ENCODE assay signal across 9 cellular contexts in genomic region chr16:87924041-87924851, GRCh38. TPM values are rescaled to one million over a fixed set of nuclear protein-coding genes. Genes with fewer than 3 reads are reported as not detected.
DNase-seq lines count a peak whose midpoint lies in the region; ATAC-seq and TF ChIP-seq lines count a peak whose summit lies in the region.
"Had no signal": no experiment of that assay in that cellular context is flagged by ENCODE, and none has a peak within 500 bp of the region (broad histone marks: within the 10 kb centered on the region; RNA-seq: fewer than 3 reads in every experiment).

No MANE protein-coding gene starts in this region.

- no peak for TF ChIP-seq EP300 in suprapubic skin (IDR thresholded peaks at IDR 0.05)

- H3K9me3 Mint-ChIP-seq in CD8-positive, alpha-beta T cell, result no peaks in the 10 kb centered on the region
- H3K9me3 Mint-ChIP-seq: CD4-positive, alpha-beta T cell had no signal

- no peak overlapping the region for H3K27ac Mint-ChIP-seq in CD8-positive, alpha-beta T cell
- H3K27ac Mint-ChIP-seq: CD4-positive, alpha-beta T cell had no signal

- no peak overlapping the region for H3K27ac ChIP-seq in suprapubic skin
- H3K27ac ChIP-seq in CD8-positive, alpha-beta T cell (ENCODE audit: low read depth, low read length), result no peak overlapping the region

- POLR2A ChIA-PET in CD8-positive, alpha-beta T cell (lab: Charles Lee), result no interaction called here

- no peak overlapping the region for H3K4me3 ChIP-seq in epithelial cell of proximal tubule (ENCODE audit: low read depth, low read length)
- H3K4me3 ChIP-seq in suprapubic skin, result no peak overlapping the region
- H3K4me3 ChIP-seq in CD8-positive, alpha-beta T cell (ENCODE audit: low read depth, low read length), result no peak overlapping the region

- peaks cover 7% of the 10 kb centered on the region for H3K4me1 Mint-ChIP-seq in CD8-positive, alpha-beta T cell (ENCODE audit: low read depth)

- 64% methylated on average over 10 of the region's 30 CpGs for WGBS in suprapubic skin

- H3K4me3 Mint-ChIP-seq in CD8-positive, alpha-beta T cell, result no peak overlapping the region
- H3K4me3 Mint-ChIP-seq: CD4-positive, alpha-beta T cell had no signal

- no peaks in the 10 kb centered on the region for H3K36me3 Mint-ChIP-seq in CD8-positive, alpha-beta T cell

- H3K36me3 ChIP-seq in suprapubic skin, result no peaks in the 10 kb centered on the region
- H3K36me3 ChIP-seq in CD8-positive, alpha-beta T cell (ENCODE audit: insufficient read depth, low read length), result no peaks in the 10 kb centered on the region

- H3K27me3 Mint-ChIP-seq in CD8-positive, alpha-beta T cell (ENCODE audit: low read depth), result no peaks in the 10 kb centered on the region
- H3K27me3 Mint-ChIP-seq: CD4-positive, alpha-beta T cell had no signal

- TF ChIP-seq POLR2A in suprapubic skin (IDR thresholded peaks at IDR 0.05), result no peak

- no peaks in the 10 kb centered on the region for H3K9me3 ChIP-seq in suprapubic skin
- H3K9me3 ChIP-seq in CD8-positive, alpha-beta T cell (ENCODE audit: low read length), result no peaks in the 10 kb centered on the region

- DNase-seq in DMS153 (lab: John Stamatoyannopoulos, UW) (peak; percentile 82), NCI-H187 treated with DMSO at 0.1 percent for 48 hours (lab: John Stamatoyannopoulos, UW) (peak; percentile 67), epithelial cell of proximal tubule (ENCODE audit: low read depth) (peak; percentile 59), suprapubic skin (ENCODE audit: low spot score in 2 of 2) (no peak), COLO829 (ENCODE audit: low spot score) (no peak)
- DNase-seq in CD8-positive, alpha-beta T cell, result no peak
- no peak for DNase-seq in stimulated activated CD4-positive, alpha-beta T cell treated with anti-CD3 and anti-CD28 coated beads, Interleukin-4, amount 100 ng/mL, for 24 hours
- DNase-seq: CD4-positive, alpha-beta T cell had no signal

- CTCF ChIA-PET in CD8-positive, alpha-beta T cell (lab: Charles Lee), result interaction anchor here (1.1 to 1.6 kb wide), 2 partner anchors 75 to 145 kb away, joined by 3 to 5 read pairs; no protein-coding TSS in a partner anchor

- peaks cover 16% of the 10 kb centered on the region for H3K4me1 ChIP-seq in suprapubic skin
- peaks cover 6% of the 10 kb centered on the region for H3K4me1 ChIP-seq in CD8-positive, alpha-beta T cell (ENCODE audit: insufficient read depth, low read length)

- intact Hi-C loops in CD8-positive, alpha-beta T cell (cut with DNase I, micrococcal nuclease), result no loop called here

- peak; percentile 68 for ATAC-seq in GM21576 (IDR thresholded peaks at IDR 0.05; ENCODE audit: unreplicated experiment)
- no peak for ATAC-seq in CD8-positive, alpha-beta T cell

- no peak for TF ChIP-seq CTCF in epithelial cell of proximal tubule (conservative IDR thresholded peaks at IDR 0.05; ENCODE audit: low read depth, low read length)
- no peak for TF ChIP-seq CTCF in suprapubic skin (IDR thresholded peaks at IDR 0.05)
- no peak for TF ChIP-seq CTCF in CD8-positive, alpha-beta T cell (IDR thresholded peaks at IDR 0.05)

- peaks cover 8% of the 10 kb centered on the region for H3K27me3 ChIP-seq in suprapubic skin
- H3K27me3 ChIP-seq in CD8-positive, alpha-beta T cell (ENCODE audit: insufficient read depth, low read length), result no peaks in the 10 kb centered on the region

RNA-seq across cellular contexts. Expression of gene CA5A, which starts 12.1 kb away (rescaled TPM):
- total RNA-seq in epithelial cell of proximal tubule, result not detected in 2 replicates
- not detected for total RNA-seq in suprapubic skin
- not detected for total RNA-seq in CD8-positive, alpha-beta T cell
- total RNA-seq: CD4-positive, alpha-beta T cell had no signal

RNA-seq across cellular contexts. Expression of gene BANP, which starts 27.0 kb away (rescaled TPM):
- 17.6 and 23.4 TPM in 2 replicates for total RNA-seq in epithelial cell of proximal tubule
- 10 to 100 TPM; 24.9 to 40.1 (median 26.5) TPM for total RNA-seq in suprapubic skin
- 10 to 100 TPM; 55.3 to 60.6 TPM for total RNA-seq in CD8-positive, alpha-beta T cell

RNA-seq across cellular contexts. Expression of gene SLC7A5, which starts 54.9 kb away (rescaled TPM):
- total RNA-seq in epithelial cell of proximal tubule, result 55.1 and 182 TPM in 2 replicates
- total RNA-seq in suprapubic skin, result 10 to 100 TPM in 3 of 4 donors, 1 to 10 TPM in 1; 10.0 to 99.4 (median 61.1) TPM
- 100 to 1,000 TPM; 359 to 369 TPM for total RNA-seq in CD8-positive, alpha-beta T cell

Comparison
In these comparisons a context has a peak if more than half of its experiments do, and no peak if none do; other contexts are left out.
1. DNase-seq: peak in DMS153 (single experiment), NCI-H187 treated with DMSO at 0.1 percent for 48 hours (single experiment) and epithelial cell of proximal tubule (single experiment); none in suprapubic skin (0 of 2), CD8-positive, alpha-beta T cell (0 of 7), COLO829 (single experiment) and stimulated activated CD4-positive, alpha-beta T cell treated with anti-CD3 and anti-CD28 coated beads, Interleukin-4, amount 100 ng/mL, for 24 hours (single experiment).